ENCODE assay signal across 15 cellular contexts in the genomic region with DNA sequence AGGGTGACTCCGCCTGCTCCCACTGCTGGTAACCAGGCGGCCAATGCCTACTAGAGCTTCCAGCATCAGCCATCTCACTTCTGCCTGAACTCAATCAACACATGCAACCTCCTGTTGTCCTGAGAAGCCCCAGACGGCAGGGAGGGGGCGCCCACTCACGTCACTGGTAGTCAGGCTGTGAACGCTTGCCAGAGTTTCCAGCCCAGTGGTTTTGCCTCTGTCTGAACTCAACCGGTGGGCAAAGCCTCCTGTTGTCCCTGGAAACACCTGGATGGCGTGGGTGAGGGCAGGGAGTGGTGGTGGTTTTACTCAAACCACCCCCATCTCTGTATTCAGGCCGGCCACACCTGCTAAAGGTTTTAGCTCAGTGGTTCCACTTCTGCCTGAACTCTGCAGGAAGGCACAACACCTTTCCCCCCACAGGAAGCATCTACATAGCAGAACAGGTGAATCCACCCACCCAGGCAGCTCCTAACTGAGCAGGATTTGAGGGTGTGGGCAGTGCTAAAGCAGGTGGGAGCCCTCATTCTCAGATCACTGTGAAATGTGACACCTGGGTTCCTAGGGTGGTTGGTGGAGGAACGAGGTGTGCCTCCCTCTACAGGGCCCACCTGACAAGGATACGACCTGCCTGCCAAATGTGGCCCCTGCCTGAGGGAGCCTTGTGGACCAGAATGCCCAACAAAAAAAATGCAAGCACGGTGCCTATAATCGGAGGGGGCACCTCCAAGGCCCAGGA.
DNase-seq lines count a peak whose midpoint lies in the region; ATAC-seq and TF ChIP-seq lines count a peak whose summit lies in the region.
"Had no signal": no experiment of that assay in that cellular context is flagged by ENCODE, and none has a peak within 500 bp of the region (broad histone marks: within the 10 kb centered on the region; RNA-seq: fewer than 3 reads in every experiment).

No MANE protein-coding gene starts in this region.

- no peaks in the 10 kb centered on the region for H4K20me1 ChIP-seq in HCT116 (ENCODE audit: insufficient read depth)

- no peak overlapping the region for H3K9ac ChIP-seq in HCT116 (ENCODE audit: low read length)

- CTCF ChIA-PET in HCT116 (lab: Charles Lee), result interaction anchor here (0.6 to 1.2 kb wide), 2 partner anchors 11 to 12 kb away, joined by 3 read pairs; no protein-coding TSS in a partner anchor

- H3K27ac ChIP-seq in HCT116 (ENCODE audit: low read depth, low read length) (no peak overlapping the region), ascending aorta (no peak overlapping the region), ovary (no peak overlapping the region)
- H3K27ac ChIP-seq: epithelial cell of prostate, right lobe of liver had no signal

- H3K9me2 ChIP-seq in HCT116 (ENCODE audit: insufficient read depth), result no peaks in the 10 kb centered on the region

- H3K9me3 ChIP-seq in HCT116 (ENCODE audit: control insufficient read depth in 1 of 2, insufficient read depth in 1 of 2, low read depth in 1 of 2, low read length in 2 of 2), result peaks cover 4 to 9% of the 10 kb centered on the region in 2 experiments; a peak in 1 of 4 replicates
- no peaks in the 10 kb centered on the region for H3K9me3 ChIP-seq in ascending aorta
- H3K9me3 ChIP-seq in ovary, result no peaks in the 10 kb centered on the region
- H3K9me3 ChIP-seq: right lobe of liver had no signal

- no peak for TF ChIP-seq RAD21 in HCT116 (IDR thresholded peaks at IDR 0.05; ENCODE audit: low read depth)

- peaks cover 5% of the 10 kb centered on the region for H3K36me3 Mint-ChIP-seq in endothelial cell (ENCODE audit: low read depth, unreplicated experiment)

- no TSS peak for BruUV-seq in HCT116 (replicated peaks; lab: Mats Ljungman, UMichigan)

- H3K79me2 ChIP-seq in HCT116 (ENCODE audit: insufficient read depth, low read length), result no peaks in the 10 kb centered on the region

- H3K4me1 ChIP-seq in HCT116 (ENCODE audit: control insufficient read depth in 1 of 2, insufficient read depth in 2 of 2, low read length in 2 of 2) (0 out of 4 replicates have a peak, but pooled peaks cover 0 to 4% of the 10 kb centered on the region in 2 experiments), ascending aorta (no peaks in the 10 kb centered on the region), ovary (ENCODE audit: insufficient read depth) (no peaks in the 10 kb centered on the region)
- H3K4me1 ChIP-seq: right lobe of liver had no signal

- H3K9me3 Mint-ChIP-seq in endothelial cell (ENCODE audit: unreplicated experiment), result no peaks in the 10 kb centered on the region
- H3K9me3 Mint-ChIP-seq: activated CD4-positive, alpha-beta T cell treated with anti-CD3 and anti-CD28 coated beads, Interleukin-2, amount 10 ng/mL, durations not matched to agents 7 days and 5 days had no signal

- H3K27me3 ChIP-seq in HCT116 (ENCODE audit: insufficient read depth, low read length) (no peaks in the 10 kb centered on the region), ascending aorta (no peaks in the 10 kb centered on the region), ovary (no peaks in the 10 kb centered on the region)
- H3K27me3 ChIP-seq: right lobe of liver had no signal

- TF ChIP-seq POLR2A in HCT116 (IDR thresholded peaks at IDR 0.05; ENCODE audit: borderline replicate concordance, extremely low read depth, insufficient read depth, insufficient read length), result no peak
- no peak for TF ChIP-seq POLR2A in ovary (IDR thresholded peaks at IDR 0.05)

- H3K27me3 Mint-ChIP-seq in endothelial cell (ENCODE audit: unreplicated experiment), result no peaks in the 10 kb centered on the region
- H3K27me3 Mint-ChIP-seq: activated CD4-positive, alpha-beta T cell treated with anti-CD3 and anti-CD28 coated beads, Interleukin-2, amount 10 ng/mL, durations not matched to agents 7 days and 5 days; CD4-positive, alpha-beta T cell had no signal

- no peak for TF ChIP-seq CTCF in HCT116 (IDR thresholded peaks at IDR 0.05 in 2 of 3, conservative IDR thresholded peaks at IDR 0.05 in 1 of 3; ENCODE audit: borderline replicate concordance in 1 of 3, insufficient read depth in 1 of 3, low read depth in 2 of 3, low read length in 2 of 3)
- no peak for TF ChIP-seq CTCF in ascending aorta (IDR thresholded peaks at IDR 0.05)
- TF ChIP-seq CTCF in ovary (IDR thresholded peaks at IDR 0.05), result no peak
- no peak for TF ChIP-seq CTCF in endothelial cell (IDR thresholded peaks at IDR 0.05; ENCODE audit: unreplicated experiment)

- ATAC-seq in GM18867 (IDR thresholded peaks at IDR 0.05; ENCODE audit: unreplicated experiment) (peak; percentile 34), HCT116 (peak; percentile 64), HG03571 (IDR thresholded peaks at IDR 0.05; ENCODE audit: unreplicated experiment) (peak; percentile 12)

- DNase-seq in HCT116 (ENCODE audit: low read depth, low spot score) (no peak), iPS-NIHi7 (ENCODE audit: extremely low spot score) (peak; percentile 49), ascending aorta (ENCODE audit: low spot score in 2 of 2) (no peak), ovary (no peak), endothelial cell (ENCODE audit: low spot score) (no peak)
- no peak for DNase-seq in stimulated activated naive CD4-positive, alpha-beta T cell treated with Interleukin-2 at 50 U/mL for 16 hours (lab: John Stamatoyannopoulos, UW)
- DNase-seq: amniotic stem cell; CD4-positive, alpha-beta T cell had no signal

- WGBS in ovary, 3 donors, result 60 to 62% (median 62%) methylated on average over 13 of the region's 13 CpGs

- H3K4me2 ChIP-seq in HCT116 (ENCODE audit: low read length), result no peak overlapping the region

- no peak overlapping the region for H3K4me3 Mint-ChIP-seq in endothelial cell (ENCODE audit: unreplicated experiment)
- H3K4me3 Mint-ChIP-seq: activated CD4-positive, alpha-beta T cell treated with anti-CD3 and anti-CD28 coated beads, Interleukin-2, amount 10 ng/mL, durations not matched to agents 7 days and 5 days; CD4-positive, alpha-beta T cell had no signal

- TF ChIP-seq EP300 in ovary (IDR thresholded peaks at IDR 0.05), result no peak

- peak overlapping the region; percentile 20 for H2AFZ ChIP-seq in HCT116 (ENCODE audit: low read depth, low read length, poor library complexity, severe bottlenecking)

- RAD21 ChIA-PET in HCT116 (lab: Charles Lee; ENCODE audit: low non-redundant PET in 1 of 2, low total read pairs in 2 of 2, uncharacterized antibody in 2 of 2, unreplicated experiment in 2 of 2), result no interaction called here

- no peaks in the 10 kb centered on the region for H3K36me3 ChIP-seq in HCT116 (ENCODE audit: control insufficient read depth in 1 of 2, insufficient read depth in 2 of 2, low read length in 2 of 2)
- no peaks in the 10 kb centered on the region for H3K36me3 ChIP-seq in ascending aorta
- H3K36me3 ChIP-seq in ovary, result no peaks in the 10 kb centered on the region
- H3K36me3 ChIP-seq: right lobe of liver had no signal

- no peak overlapping the region for H3K4me3 ChIP-seq in HCT116 (replicated peaks in 1 of 2; ENCODE audit: low read depth in 1 of 2, low read length in 2 of 2)
- H3K4me3 ChIP-seq in ascending aorta, result no peak overlapping the region
- H3K4me3 ChIP-seq in ovary, result no peak overlapping the region
- H3K4me3 ChIP-seq: K562, lung, right lobe of liver had no signal

- POLR2A ChIA-PET in HCT116 (lab: Charles Lee), result no interaction called here

- intact Hi-C loops in HCT116 (cut with micrococcal nuclease), result loop anchor here (1.0 to 5.0 kb wide), 2 partner anchors 563 to 709 kb away; partner anchors contain the start of gene SEMA3D
- intact Hi-C loops in ascending aorta (cut with DNase I), result no loop called here
- intact Hi-C loops in ovary (cut with DNase I), result no loop called here

- no peaks in the 10 kb centered on the region for H3K4me1 Mint-ChIP-seq in endothelial cell (ENCODE audit: unreplicated experiment)
- H3K4me1 Mint-ChIP-seq: activated CD4-positive, alpha-beta T cell treated with anti-CD3 and anti-CD28 coated beads, Interleukin-2, amount 10 ng/mL, durations not matched to agents 7 days and 5 days had no signal

- no peak overlapping the region for H3K27ac Mint-ChIP-seq in endothelial cell (ENCODE audit: unreplicated experiment)
- H3K27ac Mint-ChIP-seq: activated CD4-positive, alpha-beta T cell treated with anti-CD3 and anti-CD28 coated beads, Interleukin-2, amount 10 ng/mL, durations not matched to agents 7 days and 5 days; CD4-positive, alpha-beta T cell had no signal

TF ChIP-seq in HCT116, 20 proteins besides CTCF, POLR2A, EP300 and RAD21:
- TF ChIP-seq SP1 (IDR thresholded peaks at IDR 0.05; ENCODE audit: low read depth), result no peak
TF ChIP-seq in HCT116: peak in this region for 0.

Comparison
In these comparisons a context has a peak if more than half of its experiments do, and no peak if none do; other contexts are left out.
1. ATAC-seq: peak in every context shown above with its lines; median percentile 64 in HCT116; 34 in GM18867; 12 in HG03571.